ENCODE assay signal across 15 cellular contexts in genomic region chr20:6919792-6920468, GRCh38.
"Had no signal": no experiment of that assay in that cellular context is flagged by ENCODE, and none has a peak within 500 bp of the region (broad histone marks: within the 10 kb centered on the region; RNA-seq: fewer than 3 reads in every experiment).

No MANE protein-coding gene starts in this region.

- ATAC-seq: activated naive CD4-positive, alpha-beta T cell treated with anti-CD3 and anti-CD28 coated beads, Interleukin-2, amount 50 U/mL, for 72 hours; effector memory CD8-positive, alpha-beta T cell; foreskin keratinocyte; left lobe of liver had no signal

- H3K4me3 ChIP-seq: adrenal gland, tibial nerve had no signal

- H3K36me3 ChIP-seq: adrenal gland, tibial nerve had no signal

- H3K4me3 Mint-ChIP-seq: effector memory CD8-positive, alpha-beta T cell; mesothelial cell of epicardium; neural crest cell; T-helper 2 cell treated with Interferon-gamma antibody and Interleukin-4, amounts not matched to agents 5 μg/mL and 100 μg/mL, for 36 hours had no signal

- H3K4me1 ChIP-seq: adrenal gland, tibial nerve had no signal

- H3K9me3 ChIP-seq: adrenal gland, tibial nerve had no signal

- H3K9me3 Mint-ChIP-seq: mesothelial cell of epicardium, neural crest cell had no signal

- H3K27me3 Mint-ChIP-seq: effector memory CD8-positive, alpha-beta T cell had no signal

- H3K27ac Mint-ChIP-seq: activated naive CD4-positive, alpha-beta T cell treated with anti-CD3 and anti-CD28 coated beads, Interleukin-2, amount 50 U/mL, for 72 hours; effector memory CD8-positive, alpha-beta T cell; mesothelial cell of epicardium; T-helper 2 cell treated with Interferon-gamma antibody and Interleukin-4, amounts not matched to agents 5 μg/mL and 100 μg/mL, for 36 hours had no signal

- DNase-seq: activated CD4-positive, alpha-beta T cell treated with anti-CD3 and anti-CD28 coated beads, Interleukin-2, amount 50 U/mL, for 48 hours; activated gamma-delta T cell; adrenal gland; effector memory CD8-positive, alpha-beta T cell; foreskin keratinocyte; kidney; stimulated activated CD4-positive, alpha-beta T cell treated with anti-CD3 and anti-CD28 coated beads, Interleukin-12 subunit alpha, Interleukin-12 subunit beta, amount 100 ng/mL, for 4 hours; stimulated activated CD4-positive, alpha-beta T cell treated with anti-CD3 and anti-CD28 coated beads, Interleukin-2, amount 100 ng/mL, for 24 hours; stimulated activated naive CD4-positive, alpha-beta T cell treated with Interleukin-2 at 50 U/mL for 16 hours had no signal

- H3K36me3 Mint-ChIP-seq: activated naive CD4-positive, alpha-beta T cell treated with anti-CD3 and anti-CD28 coated beads, Interleukin-2, amount 50 U/mL, for 72 hours; mesothelial cell of epicardium had no signal

- H3K27ac ChIP-seq: adrenal gland, tibial nerve had no signal

- H3K27me3 ChIP-seq: adrenal gland, foreskin keratinocyte, tibial nerve had no signal
